In the genomic region with DNA sequence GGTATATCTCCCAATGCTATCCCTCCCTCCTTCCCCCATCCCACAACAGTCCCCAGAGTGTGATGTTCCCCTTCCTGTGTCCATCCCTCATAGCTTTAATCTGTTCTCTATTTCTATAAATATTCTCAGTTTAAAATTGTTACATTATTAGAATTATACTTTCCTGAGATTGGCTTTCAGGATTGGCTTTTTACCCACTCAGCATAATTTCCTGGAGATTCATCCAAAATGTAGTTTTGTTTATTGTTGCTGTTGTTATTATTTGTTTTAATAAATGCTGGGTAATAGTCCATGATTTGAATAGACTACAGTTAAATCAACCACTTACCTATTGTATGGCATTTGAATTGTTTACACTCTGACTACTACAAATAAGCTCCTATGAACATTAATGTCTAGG, we compare ENCODE assay signal across 25 cellular contexts.
DNase-seq lines count a peak whose midpoint lies in the region; ATAC-seq, FAIRE-seq and TF ChIP-seq lines count a peak whose summit lies in the region.
"Had no signal": no experiment of that assay in that cellular context is flagged by ENCODE, and none has a peak within 500 bp of the region (broad histone marks: within the 10 kb centered on the region; RNA-seq: fewer than 3 reads in every experiment).

No MANE protein-coding gene starts in this region.

- FAIRE-seq in HepG2 (lab: Jason Lieb, UNC): no peak
- FAIRE-seq in K562 (lab: Jason Lieb, UNC): no peak
- FAIRE-seq: GM12878, GM12892, GM18507 had no signal

- no peak overlapping the region for H3K27ac ChIP-seq in HepG2 (ENCODE audit: extremely low read length, insufficient read depth, low read length)
- H3K27ac ChIP-seq in right lobe of liver: no peak overlapping the region
- no peak overlapping the region for H3K27ac ChIP-seq in K562 (ENCODE audit: extremely low read depth, low read depth, low read length)
- H3K27ac ChIP-seq: 22Rv1, BLaER1 had no signal

- H3K9ac ChIP-seq in HepG2 (ENCODE audit: insufficient read depth, low read depth, low read length) (no peak overlapping the region), K562 (ENCODE audit: insufficient read depth in 1 of 2, low read depth in 2 of 2, low read length in 2 of 2) (no peak overlapping the region)
- H3K9ac ChIP-seq: BLaER1 had no signal

- TF ChIP-seq EP300 in HepG2 (IDR thresholded peaks at IDR 0.05; ENCODE audit: low read depth in 2 of 2, low read length in 2 of 2): no peak
- TF ChIP-seq EP300 in HepG2 (CRISPR knock-in tag; IDR thresholded peaks at IDR 0.05; ENCODE audit: borderline replicate concordance): no peak
- no peak for TF ChIP-seq EP300 in K562 (IDR thresholded peaks at IDR 0.05; ENCODE audit: low read length)

- H3K36me3 ChIP-seq in HepG2 (replicated peaks in 1 of 2; ENCODE audit: control insufficient read depth in 1 of 2, insufficient read depth in 2 of 2, low read length in 2 of 2) (no peaks in the 10 kb centered on the region), right lobe of liver (no peaks in the 10 kb centered on the region), K562 (ENCODE audit: control insufficient read depth, insufficient read depth, low read length) (no peaks in the 10 kb centered on the region)
- H3K36me3 ChIP-seq: BE2C, BLaER1 had no signal

- no peak overlapping the region for H3K4me2 ChIP-seq in HepG2 (ENCODE audit: low read depth, low read length)
- no peak overlapping the region for H3K4me2 ChIP-seq in K562 (ENCODE audit: insufficient read depth, low read length)
- H3K4me2 ChIP-seq: BLaER1 had no signal

- H4K20me1 ChIP-seq in HepG2 (ENCODE audit: insufficient read depth, low read length): no peaks in the 10 kb centered on the region
- no peaks in the 10 kb centered on the region for H4K20me1 ChIP-seq in K562 (replicated peaks; ENCODE audit: control insufficient read depth, insufficient read depth, low read length)
- H4K20me1 ChIP-seq: BLaER1 had no signal

- no peaks in the 10 kb centered on the region for H3K9me1 ChIP-seq in K562 (ENCODE audit: control insufficient read depth, insufficient read depth, low read length)

- no peak overlapping the region for H3K4me3 ChIP-seq in HepG2 (replicated peaks in 1 of 3; ENCODE audit: insufficient read depth in 1 of 3, low read depth in 2 of 3, low read length in 3 of 3)
- H3K4me3 ChIP-seq in right lobe of liver: no peak overlapping the region
- H3K4me3 ChIP-seq in K562: no peak overlapping the region
- H3K4me3 ChIP-seq: BLaER1, GM12878 had no signal

- POLR2A ChIA-PET in HepG2 (lab: Yijun Ruan, JAX) (no interaction called here), K562 (lab: Yijun Ruan, JAX) (no interaction called here)
- POLR2A ChIA-PET in activated CD4-positive, alpha-beta memory T cell treated with anti-CD3 and anti-CD28 coated beads, Interleukin-2, amount 10 ng/mL, durations not matched to agents 7 days and 5 days (lab: Charles Lee): no interaction called here

- H3K9me3 ChIP-seq in HepG2 (ENCODE audit: low read length) (no peaks in the 10 kb centered on the region), right lobe of liver (no peaks in the 10 kb centered on the region), K562 (replicated peaks; ENCODE audit: control insufficient read depth, insufficient read depth, low read depth, low read length) (no peaks in the 10 kb centered on the region)
- H3K9me3 ChIP-seq: BE2C, BLaER1 had no signal

- no peak for ATAC-seq in HepG2
- ATAC-seq in right lobe of liver: no peak
- ATAC-seq in K562: no peak
- ATAC-seq: GM12878 had no signal

- no peak for TF ChIP-seq POLR2A in HepG2 (IDR thresholded peaks at IDR 0.05; ENCODE audit: insufficient read depth in 1 of 2, low read depth in 2 of 2, low read length in 2 of 2)
- no peak for TF ChIP-seq POLR2A in right lobe of liver (IDR thresholded peaks at IDR 0.05)
- TF ChIP-seq POLR2A in K562 (conservative IDR thresholded peaks at IDR 0.05): no peak

- TF ChIP-seq CTCF in HepG2 (CRISPR knock-in tag; IDR thresholded peaks at IDR 0.05) (no peak), right lobe of liver (IDR thresholded peaks at IDR 0.05) (no peak), K562 (IDR thresholded peaks at IDR 0.05 in 2 of 3, conservative IDR thresholded peaks at IDR 0.05 in 1 of 3; ENCODE audit: insufficient read depth in 2 of 3, low read depth in 1 of 3, low read length in 3 of 3) (no peak)

- intact Hi-C loops in HepG2 (cut with micrococcal nuclease; ENCODE audit: unreplicated experiment) (no loop called here), right lobe of liver (cut with DNase I) (no loop called here), K562 (cut with micrococcal nuclease) (no loop called here)

- no peaks in the 10 kb centered on the region for H3K36me3 Mint-ChIP-seq in activated CD4-positive, alpha-beta memory T cell treated with anti-CD3 and anti-CD28 coated beads, Interleukin-2, amount 10 ng/mL, durations not matched to agents 7 days and 5 days (ENCODE audit: low read depth)
- H3K36me3 Mint-ChIP-seq: CD14-positive monocyte; CD4-positive, alpha-beta memory T cell; CD4-positive, CD25-positive, alpha-beta regulatory T cell; CD8-positive, alpha-beta memory T cell had no signal

- no peak overlapping the region for H3K27ac Mint-ChIP-seq in activated CD4-positive, alpha-beta memory T cell treated with anti-CD3 and anti-CD28 coated beads, Interleukin-2, amount 10 ng/mL, durations not matched to agents 7 days and 5 days
- H3K27ac Mint-ChIP-seq: CD14-positive monocyte; CD4-positive, alpha-beta memory T cell; CD4-positive, CD25-positive, alpha-beta regulatory T cell; CD8-positive, alpha-beta memory T cell had no signal

- H3K4me1 Mint-ChIP-seq in activated CD4-positive, alpha-beta memory T cell treated with anti-CD3 and anti-CD28 coated beads, Interleukin-2, amount 10 ng/mL, durations not matched to agents 7 days and 5 days: no peaks in the 10 kb centered on the region
- H3K4me1 Mint-ChIP-seq: CD14-positive monocyte; CD4-positive, alpha-beta memory T cell; CD4-positive, CD25-positive, alpha-beta regulatory T cell; CD8-positive, alpha-beta memory T cell had no signal

- H3K4me3 Mint-ChIP-seq in activated CD4-positive, alpha-beta memory T cell treated with anti-CD3 and anti-CD28 coated beads, Interleukin-2, amount 10 ng/mL, durations not matched to agents 7 days and 5 days: no peak overlapping the region
- H3K4me3 Mint-ChIP-seq: CD14-positive monocyte; CD4-positive, alpha-beta memory T cell; CD4-positive, CD25-positive, alpha-beta regulatory T cell; CD8-positive, alpha-beta memory T cell had no signal

- H3K4me1 ChIP-seq in HepG2 (ENCODE audit: insufficient read depth, low read length): no peaks in the 10 kb centered on the region
- no peaks in the 10 kb centered on the region for H3K4me1 ChIP-seq in right lobe of liver
- H3K4me1 ChIP-seq in K562 (replicated peaks in 1 of 2; ENCODE audit: control insufficient read depth in 2 of 2, insufficient read depth in 2 of 2, low read length in 2 of 2): no peaks in the 10 kb centered on the region
- H3K4me1 ChIP-seq: BE2C, BLaER1 had no signal

- H3K79me2 ChIP-seq in HepG2 (ENCODE audit: insufficient read depth, low read length) (no peaks in the 10 kb centered on the region), K562 (ENCODE audit: control insufficient read depth, insufficient read depth, low read length) (no peaks in the 10 kb centered on the region)

- BruUV-seq in HepG2 (replicated peaks; lab: Mats Ljungman, UMichigan) (no TSS peak), K562 (replicated peaks; lab: Mats Ljungman, UMichigan) (no TSS peak)

- no peaks in the 10 kb centered on the region for H3K27me3 ChIP-seq in HepG2 (ENCODE audit: control insufficient read depth in 1 of 2, insufficient read depth in 2 of 2, low read length in 2 of 2)
- no peaks in the 10 kb centered on the region for H3K27me3 ChIP-seq in right lobe of liver
- H3K27me3 ChIP-seq in K562 (ENCODE audit: control insufficient read depth in 2 of 2, insufficient read depth in 2 of 2, low read length in 2 of 2): peaks cover 0 to 3% of the 10 kb centered on the region in 2 experiments; a peak in 1 of 5 replicates
- H3K27me3 ChIP-seq: BE2C, BLaER1 had no signal

- no peaks in the 10 kb centered on the region for H3K27me3 Mint-ChIP-seq in activated CD4-positive, alpha-beta memory T cell treated with anti-CD3 and anti-CD28 coated beads, Interleukin-2, amount 10 ng/mL, durations not matched to agents 7 days and 5 days
- H3K27me3 Mint-ChIP-seq: CD4-positive, alpha-beta memory T cell; CD4-positive, CD25-positive, alpha-beta regulatory T cell had no signal

- H3K9me3 Mint-ChIP-seq in activated CD4-positive, alpha-beta memory T cell treated with anti-CD3 and anti-CD28 coated beads, Interleukin-2, amount 10 ng/mL, durations not matched to agents 7 days and 5 days: peaks cover 2% of the 10 kb centered on the region

- H2AFZ ChIP-seq in HepG2 (ENCODE audit: low read length): no peak overlapping the region
- H2AFZ ChIP-seq in K562 (ENCODE audit: low read depth, low read length): no peak overlapping the region

- no peak for TF ChIP-seq RAD21 in HepG2 (CRISPR knock-in tag; IDR thresholded peaks at IDR 0.05)
- no peak for TF ChIP-seq RAD21 in K562 (CRISPR knock-in tag; conservative IDR thresholded peaks at IDR 0.05 in 1 of 2, IDR thresholded peaks at IDR 0.05 in 1 of 2)

- in situ Hi-C loops in HepG2 (cut with HindIII; ENCODE audit: extremely low pct_ligation_motif_present, low pct_unique_long_range_greater_than_20kb) (no loop called here), K562 (cut with MboI) (no loop called here)

- no peak for DNase-seq in HepG2 (ENCODE audit: low spot score)
- DNase-seq in right lobe of liver: no peak
- no peak for DNase-seq in K562 (ENCODE audit: extremely low read depth in 1 of 4, low spot score in 3 of 4)
- no peak for DNase-seq in activated CD4-positive, alpha-beta memory T cell treated with anti-CD3 and anti-CD28 coated beads, Interleukin-2, amount 10 ng/mL, durations not matched to agents 7 days and 5 days
- no peak for DNase-seq in SW 1271 (lab: John Stamatoyannopoulos, UW)
- DNase-seq: ACHN; BE2C; C1 segment of cervical spinal cord; CD4-positive, alpha-beta memory T cell; CD4-positive, CD25-positive, alpha-beta regulatory T cell; CD8-positive, alpha-beta memory T cell; COR-L47; DMS 273 treated with DMSO at 0.1 percent for 48 hours; DMS153; DMS53; DMS79; DND-41; EL; GDM1 had no signal

- CTCF ChIA-PET in HepG2 (lab: Yijun Ruan, JAX; ENCODE audit: low intra/inter-chr PET ratio, low total read pairs) (no interaction called here), K562 (lab: Yijun Ruan, JAX; ENCODE audit: low intra/inter-chr PET ratio) (no interaction called here)
- CTCF ChIA-PET in activated CD4-positive, alpha-beta memory T cell treated with anti-CD3 and anti-CD28 coated beads, Interleukin-2, amount 10 ng/mL, durations not matched to agents 7 days and 5 days (lab: Charles Lee): no interaction called here

TF ChIP-seq in HepG2, 621 proteins besides CTCF, POLR2A, EP300 and RAD21 (continues in another document):
- TF ChIP-seq JUND (CRISPR knock-in tag; IDR thresholded peaks at IDR 0.05): no peak
- TF ChIP-seq MAFK (conservative IDR thresholded peaks at IDR 0.05 in 1 of 2, IDR thresholded peaks at IDR 0.05 in 1 of 2; ENCODE audit: low read length in 2 of 2): peak; percentile 72 to 89; a peak in 3 of 4 replicates
- peak; percentile 86 for TF ChIP-seq MAFF (IDR thresholded peaks at IDR 0.05; ENCODE audit: low read depth, low read length)

TF ChIP-seq in K562, 482 proteins besides CTCF, POLR2A, EP300 and RAD21 (continues in another document):
- TF ChIP-seq MAFG (tag; conservative IDR thresholded peaks at IDR 0.05): peak; percentile 44; the same call in 1 of the 2 replicates
- TF ChIP-seq ETV1 (tag; conservative IDR thresholded peaks at IDR 0.05; ENCODE audit: low read depth): no peak
- peak; percentile 58 for TF ChIP-seq MAFF (IDR thresholded peaks at IDR 0.05; ENCODE audit: low read length)
